ENCODE assay signal across 25 cellular contexts in the genomic region with DNA sequence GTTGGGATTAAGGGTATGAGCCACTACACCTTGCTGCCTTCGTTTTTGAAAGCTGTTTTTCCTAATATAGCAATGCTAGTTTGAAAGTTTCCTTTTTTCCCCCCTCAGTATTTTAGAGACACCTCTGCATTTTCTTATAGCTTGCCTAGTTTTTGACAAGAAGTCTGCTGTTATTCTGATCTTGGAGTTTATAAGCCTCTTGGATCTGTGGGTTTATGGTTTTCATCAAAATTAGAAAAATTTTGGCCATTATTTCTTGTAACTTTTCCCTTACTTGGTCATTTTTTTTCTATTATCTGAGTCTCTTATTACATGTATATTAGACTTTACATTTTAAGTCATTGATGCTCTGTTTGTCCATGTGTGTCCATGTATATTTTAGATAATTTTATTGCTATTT. TPM values are rescaled to one million over a fixed set of nuclear protein-coding genes. Genes with fewer than 3 reads are reported as not detected.
A peak's percentile ranks its signal among the peaks of the same experiment; 100 is the strongest.
DNase-seq lines count a peak whose midpoint lies in the region; ATAC-seq and TF ChIP-seq lines count a peak whose summit lies in the region.
"Had no signal": no experiment of that assay in that cellular context is flagged by ENCODE, and none has a peak within 500 bp of the region (broad histone marks: within the 10 kb centered on the region; RNA-seq: fewer than 3 reads in every experiment).

No MANE protein-coding gene starts in this region.

- peaks cover 5% of the 10 kb centered on the region for H3K9me3 Mint-ChIP-seq in activated naive CD8-positive, alpha-beta T cell treated with anti-CD3 and anti-CD28 coated beads for 36 hours
- H3K9me3 Mint-ChIP-seq in activated naive CD8-positive, alpha-beta T cell treated with anti-CD3 and anti-CD28 coated beads, Interleukin-2, amount 50 U/mL, for 24 hours: peaks cover 11% of the 10 kb centered on the region
- H3K9me3 Mint-ChIP-seq in stimulated activated effector memory CD8-positive, alpha-beta T cell treated with anti-CD3 and anti-CD28 coated beads, Interleukin-12 subunit alpha, Interleukin-12 subunit beta, amount 100 ng/mL, for 72 hours: peaks cover 3% of the 10 kb centered on the region
- H3K9me3 Mint-ChIP-seq: CD8-positive, alpha-beta memory T cell had no signal

- no peak for TF ChIP-seq CTCF in HEK293 (tag by site-specific recombination; IDR thresholded peaks at IDR 0.05)
- no peak for TF ChIP-seq CTCF in stomach (IDR thresholded peaks at IDR 0.05)

- H3K4me1 ChIP-seq in HEK293 (ENCODE audit: control insufficient read depth, insufficient read depth, low read length): 0 out of 2 replicates have a peak, but pooled peaks cover 3% of the 10 kb centered on the region
- H3K4me1 ChIP-seq in stomach: peaks cover 11 to 44% (median 23%) of the 10 kb centered on the region in 4 donors
- H3K4me1 ChIP-seq: BE2C, BLaER1 had no signal

- H3K36me3 ChIP-seq in HEK293 (ENCODE audit: control insufficient read depth in 2 of 2, insufficient read depth in 1 of 2, low read length in 2 of 2): no peaks in the 10 kb centered on the region; a peak in 1 of 3 replicates
- H3K36me3 ChIP-seq in stomach: no peaks in the 10 kb centered on the region
- H3K36me3 ChIP-seq: BE2C had no signal

- H3K36me3 Mint-ChIP-seq in activated naive CD8-positive, alpha-beta T cell treated with anti-CD3 and anti-CD28 coated beads for 36 hours: peaks cover 61% of the 10 kb centered on the region
- H3K36me3 Mint-ChIP-seq in activated naive CD8-positive, alpha-beta T cell treated with anti-CD3 and anti-CD28 coated beads, Interleukin-2, amount 50 U/mL, for 24 hours (ENCODE audit: low read depth): peaks cover 31% of the 10 kb centered on the region
- H3K36me3 Mint-ChIP-seq in stimulated activated effector memory CD8-positive, alpha-beta T cell treated with anti-CD3 and anti-CD28 coated beads, Interleukin-12 subunit alpha, Interleukin-12 subunit beta, amount 100 ng/mL, for 72 hours: peaks cover 9% of the 10 kb centered on the region

- TF ChIP-seq EP300 in stomach (IDR thresholded peaks at IDR 0.05): no peak

- 86 to 100% (median 92%) methylated on average over 1 of the region's 1 CpG for WGBS in stomach, 5 donors

- no peak for TF ChIP-seq POLR2A in stomach (IDR thresholded peaks at IDR 0.05)

- POLR2A ChIA-PET in HEK293 (lab: Yijun Ruan, JAX): no interaction called here

- intact Hi-C loops in stomach (cut with DNase I; ENCODE audit: low total_unique reads): no loop called here

- H3K27ac ChIP-seq in HEK293 (ENCODE audit: extremely low read depth, low read depth, low read length): no peak overlapping the region
- no peak overlapping the region for H3K27ac ChIP-seq in stomach
- H3K27ac ChIP-seq: 22Rv1, BLaER1 had no signal

- no peaks in the 10 kb centered on the region for H3K27me3 ChIP-seq in stomach
- H3K27me3 ChIP-seq: BE2C, BLaER1 had no signal

- H3K4me1 Mint-ChIP-seq in activated naive CD8-positive, alpha-beta T cell treated with anti-CD3 and anti-CD28 coated beads for 36 hours: peaks cover 40% of the 10 kb centered on the region
- peaks cover 43% of the 10 kb centered on the region for H3K4me1 Mint-ChIP-seq in activated naive CD8-positive, alpha-beta T cell treated with anti-CD3 and anti-CD28 coated beads, Interleukin-2, amount 50 U/mL, for 24 hours
- peaks cover 66% of the 10 kb centered on the region for H3K4me1 Mint-ChIP-seq in stimulated activated effector memory CD8-positive, alpha-beta T cell treated with anti-CD3 and anti-CD28 coated beads, Interleukin-12 subunit alpha, Interleukin-12 subunit beta, amount 100 ng/mL, for 72 hours

- ATAC-seq in activated naive CD8-positive, alpha-beta T cell treated with anti-CD3 and anti-CD28 coated beads, Interleukin-2, amount 50 U/mL, for 24 hours: no peak
- ATAC-seq in stimulated activated effector memory CD8-positive, alpha-beta T cell treated with anti-CD3 and anti-CD28 coated beads, Interleukin-12 subunit alpha, Interleukin-12 subunit beta, amount 100 ng/mL, for 72 hours: no peak
- no peak for ATAC-seq in HG03521 (IDR thresholded peaks at IDR 0.05; ENCODE audit: unreplicated experiment)
- ATAC-seq: GM12878 had no signal

- no peak overlapping the region for H3K4me3 Mint-ChIP-seq in activated naive CD8-positive, alpha-beta T cell treated with anti-CD3 and anti-CD28 coated beads for 36 hours
- H3K4me3 Mint-ChIP-seq in activated naive CD8-positive, alpha-beta T cell treated with anti-CD3 and anti-CD28 coated beads, Interleukin-2, amount 50 U/mL, for 24 hours: no peak overlapping the region
- no peak overlapping the region for H3K4me3 Mint-ChIP-seq in stimulated activated effector memory CD8-positive, alpha-beta T cell treated with anti-CD3 and anti-CD28 coated beads, Interleukin-12 subunit alpha, Interleukin-12 subunit beta, amount 100 ng/mL, for 72 hours
- H3K4me3 Mint-ChIP-seq: CD14-positive monocyte; CD4-positive, CD25-positive, alpha-beta regulatory T cell had no signal

- no peaks in the 10 kb centered on the region for H3K27me3 Mint-ChIP-seq in activated naive CD8-positive, alpha-beta T cell treated with anti-CD3 and anti-CD28 coated beads for 36 hours
- no peaks in the 10 kb centered on the region for H3K27me3 Mint-ChIP-seq in activated naive CD8-positive, alpha-beta T cell treated with anti-CD3 and anti-CD28 coated beads, Interleukin-2, amount 50 U/mL, for 24 hours
- H3K27me3 Mint-ChIP-seq: CD4-positive, alpha-beta memory T cell; CD4-positive, CD25-positive, alpha-beta regulatory T cell; CD8-positive, alpha-beta memory T cell had no signal

- H3K9me3 ChIP-seq in HEK293 (ENCODE audit: control insufficient read depth, insufficient read depth, low read depth, low read length) (no peaks in the 10 kb centered on the region), stomach (no peaks in the 10 kb centered on the region)
- H3K9me3 ChIP-seq: BE2C had no signal

- H3K27ac Mint-ChIP-seq in activated naive CD8-positive, alpha-beta T cell treated with anti-CD3 and anti-CD28 coated beads for 36 hours: peak overlapping the region; percentile 4
- H3K27ac Mint-ChIP-seq in activated naive CD8-positive, alpha-beta T cell treated with anti-CD3 and anti-CD28 coated beads, Interleukin-2, amount 50 U/mL, for 24 hours: no peak overlapping the region
- peak overlapping the region; percentile 29 for H3K27ac Mint-ChIP-seq in stimulated activated effector memory CD8-positive, alpha-beta T cell treated with anti-CD3 and anti-CD28 coated beads, Interleukin-12 subunit alpha, Interleukin-12 subunit beta, amount 100 ng/mL, for 72 hours
- H3K27ac Mint-ChIP-seq: CD4-positive, alpha-beta memory T cell had no signal

- DNase-seq in activated naive CD8-positive, alpha-beta T cell treated with anti-CD3 and anti-CD28 coated beads for 36 hours: no peak
- DNase-seq in activated naive CD8-positive, alpha-beta T cell treated with anti-CD3 and anti-CD28 coated beads, Interleukin-2, amount 50 U/mL, for 24 hours: no peak
- DNase-seq in stimulated activated effector memory CD8-positive, alpha-beta T cell treated with anti-CD3 and anti-CD28 coated beads, Interleukin-12 subunit alpha, Interleukin-12 subunit beta, amount 100 ng/mL, for 72 hours (ENCODE audit: low spot score in 2 of 2): no peak
- DNase-seq in stomach: no peak
- DNase-seq in NCI-H748 treated with DMSO at 0.1 percent for 48 hours (lab: John Stamatoyannopoulos, UW): no peak
- DNase-seq: ACHN; BE2C; C1 segment of cervical spinal cord; CD4-positive, alpha-beta memory T cell; CD4-positive, CD25-positive, alpha-beta regulatory T cell; CD8-positive, alpha-beta memory T cell; COR-L47; DMS 273 treated with DMSO at 0.1 percent for 48 hours; DMS153; DMS53; DMS79; DND-41; EL; GDM1 had no signal

- CTCF ChIA-PET in HEK293 (lab: Yijun Ruan, JAX): no interaction called here

- no peak overlapping the region for H3K4me3 ChIP-seq in HEK293 (ENCODE audit: low read depth, low read length)
- H3K4me3 ChIP-seq in stomach: no peak overlapping the region
- H3K4me3 ChIP-seq: BLaER1, GM12878 had no signal

TF ChIP-seq in HEK293, 187 proteins besides CTCF, POLR2A, EP300 and RAD21:
- TF ChIP-seq ZNF10 (tag by site-specific recombination; IDR thresholded peaks at IDR 0.05) (no peak), ZNF558 (tag by site-specific recombination; IDR thresholded peaks at IDR 0.05) (peak; percentile 93)
TF ChIP-seq in HEK293: peak in this region for 1.

RNA-seq across cellular contexts. Expression of a gene that starts 57.2 kb away (rescaled TPM):
- 10 to 100 TPM; 45.1 to 46.1 TPM for total RNA-seq in activated naive CD8-positive, alpha-beta T cell treated with anti-CD3 and anti-CD28 coated beads for 36 hours
- total RNA-seq in stomach: 100 to 1,000 TPM in 1 of 5 donors, 10 to 100 TPM in 4; 24.9 to 550 (median 68.3) TPM
- 10 to 100 TPM; 13.2 to 27.2 (median 18.2) TPM for polyA plus RNA-seq in stomach

RNA-seq across cellular contexts. Expression of a gene that starts 57.6 kb away (rescaled TPM):
- 10 to 100 TPM; 35.6 to 37.1 TPM for total RNA-seq in activated naive CD8-positive, alpha-beta T cell treated with anti-CD3 and anti-CD28 coated beads for 36 hours
- 100 to 1,000 TPM in 1 of 5 donors, 10 to 100 TPM in 3, under 1 TPM in 1; 0.58 to 125 (median 32.7) TPM for total RNA-seq in stomach
- 10 to 100 TPM; 21.7 to 27.0 (median 21.8) TPM for polyA plus RNA-seq in stomach
